In genomic region chr18:22265838-22266237, GRCh38 we compare ENCODE assay signal across 33 cellular contexts.
"Had no signal": no experiment of that assay in that cellular context is flagged by ENCODE, and none has a peak within 500 bp of the region (broad histone marks: within the 10 kb centered on the region; RNA-seq: fewer than 3 reads in every experiment).

No MANE protein-coding gene starts in this region.

- H3K4me1 ChIP-seq: esophagus muscularis mucosa, foreskin keratinocyte, gastrocnemius medialis had no signal

- H3K4me3 ChIP-seq: esophagus muscularis mucosa, gastrocnemius medialis had no signal

- H3K4me1 Mint-ChIP-seq: activated B cell treated with CpG ODN at 0.5 μM for 24 hours; activated CD4-positive, alpha-beta T cell treated with anti-CD3 and anti-CD28 coated beads, Interleukin-2, amount 10 ng/mL, durations not matched to agents 24 days and 14 days; T-helper 17 cell had no signal

- H3K27ac ChIP-seq: brain microvascular endothelial cell, esophagus muscularis mucosa, foreskin keratinocyte, gastrocnemius medialis, WERI-Rb-1 had no signal

- H3K27me3 Mint-ChIP-seq: activated B cell treated with CpG ODN at 0.5 μM for 24 hours; activated CD4-positive, alpha-beta memory T cell treated with anti-CD3 and anti-CD28 coated beads for 36 hours; activated CD4-positive, alpha-beta T cell treated with anti-CD3 and anti-CD28 coated beads, Interleukin-2, amount 10 ng/mL, durations not matched to agents 24 days and 14 days; activated CD8-positive, alpha-beta memory T cell treated with anti-CD3 and anti-CD28 coated beads, Interleukin-2, amount 10 ng/mL, durations not matched to agents 7 days and 5 days; activated naive CD8-positive, alpha-beta T cell; T-helper 17 cell had no signal

- H3K27me3 ChIP-seq: brain microvascular endothelial cell, esophagus muscularis mucosa, gastrocnemius medialis had no signal

- H3K9me3 Mint-ChIP-seq: activated CD4-positive, alpha-beta T cell treated with anti-CD3 and anti-CD28 coated beads, Interleukin-2, amount 10 ng/mL, durations not matched to agents 24 days and 14 days; effector memory CD8-positive, alpha-beta T cell had no signal

- DNase-seq: activated B cell treated with CpG ODN at 0.5 μM for 24 hours; activated CD4-positive, alpha-beta memory T cell treated with anti-CD3 and anti-CD28 coated beads for 36 hours; activated CD4-positive, alpha-beta T cell treated with anti-CD3 and anti-CD28 coated beads, Interleukin-2, amount 10 ng/mL, durations not matched to agents 24 days and 14 days; activated CD8-positive, alpha-beta memory T cell treated with anti-CD3 and anti-CD28 coated beads, Interleukin-2, amount 10 ng/mL, durations not matched to agents 7 days and 5 days; activated CD8-positive, alpha-beta memory T cell treated with anti-CD3 and anti-CD28 coated beads, Interleukin-2, amount 50 U/mL, for 4 hours; activated CD8-positive, alpha-beta T cell treated with anti-CD3 and anti-CD28 coated beads, Interleukin-2, amount 10 ng/mL, durations not matched to agents 7 days and 5 days; activated effector memory CD4-positive, alpha-beta T cell treated with anti-CD3 and anti-CD28 coated beads, Interleukin-2, amount 50 U/mL, for 16 hours; activated naive CD4-positive, alpha-beta T cell; activated naive CD4-positive, alpha-beta T cell treated with anti-CD3 and anti-CD28 coated beads, Interleukin-2, amount 50 U/mL, for 16 hours; activated T-cell treated with anti-CD3 and anti-CD28 coated beads, Interleukin-2, amount 50 U/mL, for 1 hour; activated T-cell treated with anti-CD3 and anti-CD28 coated beads, Interleukin-2, amount 50 U/mL, for 48 hours; amniotic stem cell; anterior cingulate cortex; brain microvascular endothelial cell; caudate nucleus; cortex of kidney; dermis blood vessel endothelial cell; effector CD4-positive, alpha-beta T cell; effector memory CD8-positive, alpha-beta T cell; erythroblast; foreskin keratinocyte; gastrocnemius medialis; glutamatergic neuron; T-helper 1 cell; T-helper 17 cell; T1000; WERI-Rb-1 had no signal

- ATAC-seq: activated CD4-positive, CD25-positive, alpha-beta regulatory T cell treated with anti-CD3 and anti-CD28 coated beads, Interleukin-2, amount 50 U/mL, for 24 hours; activated CD8-positive, alpha-beta memory T cell treated with anti-CD3 and anti-CD28 coated beads, Interleukin-2, amount 10 ng/mL, durations not matched to agents 7 days and 5 days; activated CD8-positive, alpha-beta T cell treated with anti-CD3 and anti-CD28 coated beads, Interleukin-2, amount 10 ng/mL, durations not matched to agents 7 days and 5 days; effector memory CD8-positive, alpha-beta T cell; foreskin keratinocyte; gastrocnemius medialis; T-helper 17 cell had no signal

- H3K27ac Mint-ChIP-seq: activated B cell treated with CpG ODN at 0.5 μM for 24 hours; activated CD4-positive, alpha-beta memory T cell treated with anti-CD3 and anti-CD28 coated beads for 36 hours; activated CD4-positive, alpha-beta T cell treated with anti-CD3 and anti-CD28 coated beads, Interleukin-2, amount 10 ng/mL, durations not matched to agents 24 days and 14 days; activated CD8-positive, alpha-beta memory T cell treated with anti-CD3 and anti-CD28 coated beads, Interleukin-2, amount 10 ng/mL, durations not matched to agents 7 days and 5 days; activated CD8-positive, alpha-beta T cell treated with anti-CD3 and anti-CD28 coated beads, Interleukin-2, amount 10 ng/mL, durations not matched to agents 7 days and 5 days; activated naive CD8-positive, alpha-beta T cell; activated T-helper 1 cell treated with anti-CD3 and anti-CD28 coated beads, Interleukin-12 subunit alpha, Interleukin-12 subunit beta, Interleukin-2, Interleukin-4 antibody, amounts not matched to agents 30 ng/mL and 10 ng/mL and 1 ng/mL, durations not matched to agents 14 hours and 24 hours and 36 hours; activated T-helper 2 cell treated with anti-CD3 and anti-CD28 coated beads, Interferon-gamma antibody, Interleukin-2, Interleukin-4, amounts not matched to agents 10 μg/mL and 5 μg/mL and 100 μg/mL, durations not matched to agents 14 hours and 24 hours and 36 hours; T-helper 17 cell; T-helper 2 cell treated with Interferon-gamma antibody and Interleukin-4, amounts not matched to agents 5 μg/mL and 100 μg/mL, for 36 hours had no signal

- H3K36me3 ChIP-seq: brain microvascular endothelial cell, esophagus muscularis mucosa, gastrocnemius medialis, WERI-Rb-1 had no signal

- H3K9me3 ChIP-seq: esophagus muscularis mucosa, gastrocnemius medialis had no signal

- H3K36me3 Mint-ChIP-seq: activated CD4-positive, alpha-beta memory T cell treated with anti-CD3 and anti-CD28 coated beads for 36 hours; activated CD8-positive, alpha-beta memory T cell treated with anti-CD3 and anti-CD28 coated beads, Interleukin-2, amount 10 ng/mL, durations not matched to agents 7 days and 5 days; activated naive CD8-positive, alpha-beta T cell had no signal

- H3K4me3 Mint-ChIP-seq: activated B cell treated with CpG ODN at 0.5 μM for 24 hours; activated CD4-positive, alpha-beta memory T cell treated with anti-CD3 and anti-CD28 coated beads for 36 hours; activated CD4-positive, alpha-beta T cell treated with anti-CD3 and anti-CD28 coated beads, Interleukin-2, amount 10 ng/mL, durations not matched to agents 24 days and 14 days; activated CD8-positive, alpha-beta memory T cell treated with anti-CD3 and anti-CD28 coated beads, Interleukin-2, amount 10 ng/mL, durations not matched to agents 7 days and 5 days; activated CD8-positive, alpha-beta T cell treated with anti-CD3 and anti-CD28 coated beads, Interleukin-2, amount 10 ng/mL, durations not matched to agents 7 days and 5 days; activated naive CD8-positive, alpha-beta T cell; activated T-helper 1 cell treated with anti-CD3 and anti-CD28 coated beads, Interleukin-12 subunit alpha, Interleukin-12 subunit beta, Interleukin-2, Interleukin-4 antibody, amounts not matched to agents 30 ng/mL and 10 ng/mL and 1 ng/mL, durations not matched to agents 14 hours and 24 hours and 36 hours; T-helper 17 cell; T-helper 2 cell treated with Interferon-gamma antibody and Interleukin-4, amounts not matched to agents 5 μg/mL and 100 μg/mL, for 36 hours had no signal
